In genomic region chr4:99202536-99202935, GRCh38 we compare ENCODE assay signal across 1 cellular context.
TF ChIP-seq lines count a peak whose summit lies in the region.

No MANE protein-coding gene starts in this region.

TF ChIP-seq in SK-N-SH treated with all-trans-retinoic acid at 6 μM for 48 hours, 23 proteins besides CTCF, POLR2A, EP300 and RAD21 (continued from another document):
- TF ChIP-seq ESRRG (CRISPR knock-in tag; IDR thresholded peaks at IDR 0.05) (no peak), TOX (CRISPR knock-in tag; IDR thresholded peaks at IDR 0.05; ENCODE audit: borderline replicate concordance) (no peak), ZNF70 (CRISPR knock-in tag; IDR thresholded peaks at IDR 0.05) (no peak), ZNF8 (CRISPR knock-in tag; IDR thresholded peaks at IDR 0.05) (no peak), PPARA (CRISPR knock-in tag; IDR thresholded peaks at IDR 0.05; ENCODE audit: borderline replicate concordance) (no peak), GLIS3 (CRISPR knock-in tag; IDR thresholded peaks at IDR 0.05) (no peak), CSRNP3 (CRISPR knock-in tag; IDR thresholded peaks at IDR 0.05) (no peak), PATZ1 (CRISPR knock-in tag; IDR thresholded peaks at IDR 0.05; ENCODE audit: borderline replicate concordance) (no peak)
